In the genomic region with DNA sequence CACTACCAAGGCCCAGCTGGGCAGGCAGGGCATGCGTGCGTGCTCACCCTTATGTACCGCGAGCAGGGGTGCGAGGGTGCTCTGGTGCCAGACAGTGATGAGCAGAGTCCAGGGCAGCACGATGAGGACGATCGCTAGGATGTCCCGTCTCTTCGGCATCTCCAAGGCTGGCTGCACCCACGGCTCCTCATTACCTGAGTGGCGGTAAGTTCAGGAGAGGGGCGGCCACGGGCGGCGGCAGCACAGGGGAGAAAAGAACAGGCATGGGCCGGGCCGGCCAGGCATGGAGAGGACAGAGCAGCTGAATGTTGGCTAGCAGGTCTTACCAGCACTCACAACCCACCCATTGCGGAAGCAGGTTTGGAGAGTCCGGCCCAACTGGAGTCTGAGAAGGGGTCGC, we compare ENCODE assay signal across 22 cellular contexts. TPM values are rescaled to one million over a fixed set of nuclear protein-coding genes. Genes with fewer than 3 reads are reported as not detected.
"Had no signal": no experiment of that assay in that cellular context is flagged by ENCODE, and none has a peak within 500 bp of the region (broad histone marks: within the 10 kb centered on the region; RNA-seq: fewer than 3 reads in every experiment).

No MANE protein-coding gene starts in this region.

- H3K4me3 ChIP-seq: colonic mucosa, left lung, neural progenitor cell, ovary, psoas muscle, tibial nerve, vagina had no signal

- H3K4me2 ChIP-seq: neural progenitor cell had no signal

- DNase-seq: activated CD8-positive, alpha-beta memory T cell treated with anti-CD3 and anti-CD28 coated beads, Interleukin-2, amount 50 U/mL, for 4 hours; activated gamma-delta T cell treated with Interleukin-2 at 50 U/mL for 16 hours; activated T-cell treated with anti-CD3 and anti-CD28 coated beads, Interleukin-2, amount 50 U/mL, for 72 hours; brain microvascular endothelial cell; central memory CD4-positive, alpha-beta T cell; colonic mucosa; erythroblast; foreskin melanocyte; head of caudate nucleus; kidney; mammary epithelial cell; ovary; psoas muscle; right cardiac atrium had no signal

- H3K27ac Mint-ChIP-seq: activated T-cell treated with anti-CD3 and anti-CD28 coated beads, Interleukin-2, amount 50 U/mL, for 72 hours; stimulated activated naive CD8-positive, alpha-beta T cell treated with anti-CD3 and anti-CD28 coated beads, Interleukin-15, Interleukin-2, amounts not matched to agents 100 ng/mL and 50 ng/mL, for 24 hours had no signal

- H3K9ac ChIP-seq: neural progenitor cell had no signal

- H3K9me3 Mint-ChIP-seq: activated T-cell treated with anti-CD3 and anti-CD28 coated beads, Interleukin-2, amount 50 U/mL, for 72 hours; neural progenitor cell; stimulated activated naive CD8-positive, alpha-beta T cell treated with anti-CD3 and anti-CD28 coated beads, Interleukin-15, Interleukin-2, amounts not matched to agents 100 ng/mL and 50 ng/mL, for 24 hours had no signal

- H3K27me3 ChIP-seq: brain microvascular endothelial cell, colonic mucosa, neural progenitor cell, ovary, tibial nerve, vagina had no signal

- H3K4me1 ChIP-seq: colonic mucosa, left lung, neural progenitor cell, psoas muscle, tibial nerve, vagina had no signal

- FAIRE-seq: endometrium, kidney had no signal

- H3K4me3 Mint-ChIP-seq: activated T-cell treated with anti-CD3 and anti-CD28 coated beads, Interleukin-2, amount 50 U/mL, for 72 hours; neural progenitor cell; stimulated activated naive CD8-positive, alpha-beta T cell treated with anti-CD3 and anti-CD28 coated beads, Interleukin-15, Interleukin-2, amounts not matched to agents 100 ng/mL and 50 ng/mL, for 24 hours had no signal

- H3K36me3 ChIP-seq: brain microvascular endothelial cell, colonic mucosa, left lung, neural progenitor cell, ovary, vagina had no signal

- H2AFZ ChIP-seq: neural progenitor cell had no signal

- H3K9me3 ChIP-seq: colonic mucosa, left lung, ovary, psoas muscle, tibial nerve, vagina had no signal

- H3K27ac ChIP-seq: brain microvascular endothelial cell, colonic mucosa, left lung, neural progenitor cell, ovary, psoas muscle, tibial nerve, vagina had no signal

- ATAC-seq: activated T-cell treated with anti-CD3 and anti-CD28 coated beads, Interleukin-2, amount 50 U/mL, for 72 hours; left lung; psoas muscle; right cardiac atrium; SK-N-SH treated with all-trans-retinoic acid at 6 μM for 48 hours had no signal

RNA-seq across cellular contexts. Expression of gene B3GAT1, which starts 24.5 kb away (rescaled TPM):
- total RNA-seq: myocyte had no signal

RNA-seq across cellular contexts. Expression of gene GLB1L2, which starts 55.7 kb away (rescaled TPM):
- total RNA-seq: myocyte had no signal
